Comparison of ENCODE assay signal across 18 cellular contexts in genomic region chr2:189116059-189116458, GRCh38.
DNase-seq lines count a peak whose midpoint lies in the region; ATAC-seq and TF ChIP-seq lines count a peak whose summit lies in the region.
"Had no signal": no experiment of that assay in that cellular context is flagged by ENCODE, and none has a peak within 500 bp of the region (broad histone marks: within the 10 kb centered on the region; RNA-seq: fewer than 3 reads in every experiment).

No MANE protein-coding gene starts in this region.

- peak overlapping the region; percentile 80 for H3K27ac Mint-ChIP-seq in activated naive CD8-positive, alpha-beta T cell treated with anti-CD3 and anti-CD28 coated beads, Interleukin-2, amount 50 U/mL, for 24 hours
- no peak overlapping the region for H3K27ac Mint-ChIP-seq in progenitor cell of endocrine pancreas
- H3K27ac Mint-ChIP-seq: activated T-helper 1 cell treated with anti-CD3 and anti-CD28 coated beads, Interleukin-12 subunit alpha, Interleukin-12 subunit beta, Interleukin-2, Interleukin-4 antibody, amounts not matched to agents 30 ng/mL and 10 ng/mL and 1 ng/mL, durations not matched to agents 14 hours and 24 hours and 36 hours; IgD-negative memory B cell; natural killer cell treated with Interleukin-12 subunit alpha and Interleukin-12 subunit beta and Interleukin-15 and Interleukin-18, amount 100 ng/mL, for 72 hours had no signal

- H3K4me1 Mint-ChIP-seq in activated naive CD8-positive, alpha-beta T cell treated with anti-CD3 and anti-CD28 coated beads, Interleukin-2, amount 50 U/mL, for 24 hours: peaks cover 26% of the 10 kb centered on the region
- peaks cover 1% of the 10 kb centered on the region for H3K4me1 Mint-ChIP-seq in progenitor cell of endocrine pancreas (ENCODE audit: low read depth)
- H3K4me1 Mint-ChIP-seq: IgD-negative memory B cell had no signal

- H3K36me3 ChIP-seq in left ventricle myocardium inferior: no peaks in the 10 kb centered on the region
- no peaks in the 10 kb centered on the region for H3K36me3 ChIP-seq in muscle layer of colon (ENCODE audit: insufficient read depth, low read length)
- H3K36me3 ChIP-seq in aorta (ENCODE audit: control insufficient read depth in 1 of 2, insufficient read depth in 2 of 2, low read length in 1 of 2): no peaks in the 10 kb centered on the region
- H3K36me3 ChIP-seq: brain microvascular endothelial cell had no signal

- TF ChIP-seq CTCF in left ventricle myocardium inferior (IDR thresholded peaks at IDR 0.05; ENCODE audit: borderline replicate concordance) (no peak), progenitor cell of endocrine pancreas (IDR thresholded peaks at IDR 0.05; ENCODE audit: unreplicated experiment) (no peak)

- peak overlapping the region; percentile 12 for H3K4me3 Mint-ChIP-seq in activated naive CD8-positive, alpha-beta T cell treated with anti-CD3 and anti-CD28 coated beads, Interleukin-2, amount 50 U/mL, for 24 hours
- no peak overlapping the region for H3K4me3 Mint-ChIP-seq in progenitor cell of endocrine pancreas (ENCODE audit: low read depth)
- H3K4me3 Mint-ChIP-seq: activated T-helper 1 cell treated with anti-CD3 and anti-CD28 coated beads, Interleukin-12 subunit alpha, Interleukin-12 subunit beta, Interleukin-2, Interleukin-4 antibody, amounts not matched to agents 30 ng/mL and 10 ng/mL and 1 ng/mL, durations not matched to agents 14 hours and 24 hours and 36 hours; IgD-negative memory B cell; natural killer cell treated with Interleukin-12 subunit alpha and Interleukin-12 subunit beta and Interleukin-15 and Interleukin-18, amount 100 ng/mL, for 72 hours had no signal

- no peak overlapping the region for H3K9ac ChIP-seq in muscle layer of colon (ENCODE audit: low read length)

- no peaks in the 10 kb centered on the region for H3K9me3 Mint-ChIP-seq in activated naive CD8-positive, alpha-beta T cell treated with anti-CD3 and anti-CD28 coated beads, Interleukin-2, amount 50 U/mL, for 24 hours
- no peaks in the 10 kb centered on the region for H3K9me3 Mint-ChIP-seq in progenitor cell of endocrine pancreas (ENCODE audit: low read depth)
- H3K9me3 Mint-ChIP-seq: activated T-helper 1 cell treated with anti-CD3 and anti-CD28 coated beads, Interleukin-12 subunit alpha, Interleukin-12 subunit beta, Interleukin-2, Interleukin-4 antibody, amounts not matched to agents 30 ng/mL and 10 ng/mL and 1 ng/mL, durations not matched to agents 14 hours and 24 hours and 36 hours; IgD-negative memory B cell; natural killer cell treated with Interleukin-12 subunit alpha and Interleukin-12 subunit beta and Interleukin-15 and Interleukin-18, amount 100 ng/mL, for 72 hours had no signal

- intact Hi-C loops in left ventricle myocardium inferior (cut with micrococcal nuclease) (loop anchor here (10.0 kb wide), 1 partner anchor 169 kb away; no protein-coding TSS in a partner anchor), left ventricle myocardium superior (cut with micrococcal nuclease) (loop anchor here (10.0 kb wide), 1 partner anchor 169 kb away; no protein-coding TSS in a partner anchor), aorta (cut with DNase I) (loop anchor here (5.0 to 10.0 kb wide), 3 partner anchors 56 to 171 kb away; partner anchors contain the start of gene COL5A2 (in 1 of the 2))

- peaks cover 7% of the 10 kb centered on the region for H3K27me3 Mint-ChIP-seq in activated naive CD8-positive, alpha-beta T cell treated with anti-CD3 and anti-CD28 coated beads, Interleukin-2, amount 50 U/mL, for 24 hours
- no peaks in the 10 kb centered on the region for H3K27me3 Mint-ChIP-seq in progenitor cell of endocrine pancreas
- H3K27me3 Mint-ChIP-seq: IgD-negative memory B cell had no signal

- H3K27ac ChIP-seq in left ventricle myocardium inferior (replicated peaks) (peak overlapping the region; percentile 20), muscle layer of colon (ENCODE audit: low read depth, low read length) (peak overlapping the region; percentile 3), aorta (ENCODE audit: low read depth in 1 of 2, low read length in 2 of 2) (peak overlapping the region in 1 of 2 donors; percentile 36)
- H3K27ac ChIP-seq: brain microvascular endothelial cell, testis had no signal

- H3K27me3 ChIP-seq in left ventricle myocardium inferior (ENCODE audit: low read depth) (no peaks in the 10 kb centered on the region), muscle layer of colon (ENCODE audit: control insufficient read depth in 1 of 2, insufficient read depth in 2 of 2, low read length in 2 of 2) (no peaks in the 10 kb centered on the region), aorta (ENCODE audit: control insufficient read depth in 1 of 2, insufficient read depth in 2 of 2, low read length in 1 of 2) (no peaks in the 10 kb centered on the region)
- H3K27me3 ChIP-seq: brain microvascular endothelial cell, testis had no signal

- DNase-seq in left ventricle myocardium inferior (no peak), left ventricle myocardium superior (no peak), aorta (no peak), KG1 (lab: John Stamatoyannopoulos, UW) (no peak), progenitor cell of endocrine pancreas (ENCODE audit: low spot score, unreplicated experiment) (no peak)
- peak; percentile 17 for DNase-seq in activated naive CD8-positive, alpha-beta T cell treated with anti-CD3 and anti-CD28 coated beads, Interleukin-2, amount 50 U/mL, for 24 hours
- DNase-seq in stimulated activated CD4-positive, alpha-beta T cell treated with anti-CD3 and anti-CD28 coated beads, Interleukin-2, amount 100 ng/mL, for 48 hours: no peak
- DNase-seq: activated CD4-positive, alpha-beta T cell treated with anti-CD3 and anti-CD28 coated beads for 4 hours; brain microvascular endothelial cell; effector memory CD4-positive, alpha-beta T cell; NCI-H1436; NCI-H526; T-helper 2 cell; testis had no signal

- H3K4me3 ChIP-seq in left ventricle myocardium inferior (no peak overlapping the region), muscle layer of colon (ENCODE audit: low read depth in 1 of 2, low read length in 2 of 2) (no peak overlapping the region), aorta (ENCODE audit: low read length in 2 of 2) (no peak overlapping the region)
- H3K4me3 ChIP-seq: testis had no signal

- no peak for ATAC-seq in left ventricle myocardium superior
- no peak for ATAC-seq in activated naive CD8-positive, alpha-beta T cell treated with anti-CD3 and anti-CD28 coated beads, Interleukin-2, amount 50 U/mL, for 24 hours
- peak; percentile 44 for ATAC-seq in aorta (ENCODE audit: low FRiP score)
- ATAC-seq: natural killer cell treated with Interleukin-12 subunit alpha and Interleukin-12 subunit beta and Interleukin-15 and Interleukin-18, amount 100 ng/mL, for 72 hours had no signal

- WGBS in aorta, 2 donors: 49 to 56% methylated on average over 4 of the region's 4 CpGs

- H3K36me3 Mint-ChIP-seq in activated naive CD8-positive, alpha-beta T cell treated with anti-CD3 and anti-CD28 coated beads, Interleukin-2, amount 50 U/mL, for 24 hours (ENCODE audit: low read depth): no peaks in the 10 kb centered on the region
- H3K36me3 Mint-ChIP-seq in progenitor cell of endocrine pancreas (ENCODE audit: insufficient read depth): no peaks in the 10 kb centered on the region
- H3K36me3 Mint-ChIP-seq: IgD-negative memory B cell; natural killer cell treated with Interleukin-12 subunit alpha and Interleukin-12 subunit beta and Interleukin-15 and Interleukin-18, amount 100 ng/mL, for 72 hours had no signal

- H3K9me3 ChIP-seq in left ventricle myocardium inferior (replicated peaks) (no peaks in the 10 kb centered on the region), muscle layer of colon (ENCODE audit: low read length) (no peaks in the 10 kb centered on the region), aorta (ENCODE audit: control insufficient read depth, low read length) (no peaks in the 10 kb centered on the region)
- H3K9me3 ChIP-seq: testis had no signal

- H3K4me1 ChIP-seq in left ventricle myocardium inferior: peaks cover 10% of the 10 kb centered on the region
- peaks cover 25% of the 10 kb centered on the region for H3K4me1 ChIP-seq in muscle layer of colon (ENCODE audit: insufficient read depth, low read length)
- H3K4me1 ChIP-seq in aorta (ENCODE audit: control insufficient read depth in 1 of 2, insufficient read depth in 2 of 2, low read length in 2 of 2): peaks cover 0 to 5% of the 10 kb centered on the region in 2 donors
- H3K4me1 ChIP-seq: testis had no signal
